17 cellular contexts compared by ENCODE assay signal in genomic region chr13:30738946-30739528, GRCh38. TPM values are rescaled to one million over a fixed set of nuclear protein-coding genes. Genes with fewer than 3 reads are reported as not detected.
DNase-seq lines count a peak whose midpoint lies in the region; ATAC-seq, FAIRE-seq and TF ChIP-seq lines count a peak whose summit lies in the region.
"Had no signal": no experiment of that assay in that cellular context is flagged by ENCODE, and none has a peak within 500 bp of the region (broad histone marks: within the 10 kb centered on the region; RNA-seq: fewer than 3 reads in every experiment).

No MANE protein-coding gene starts in this region.

- peak overlapping the region in 2 of 3 donors; percentile 34 to 79 for H3K27ac Mint-ChIP-seq in IgD-negative memory B cell
- no peak overlapping the region for H3K27ac Mint-ChIP-seq in stimulated activated naive CD8-positive, alpha-beta T cell treated with anti-CD3 and anti-CD28 coated beads, Interleukin-15, amount 100 ng/mL, for 72 hours

- POLR2A ChIA-PET in endothelial cell of umbilical vein (lab: Charles Lee): no interaction called here

- no peak overlapping the region for H3K27ac ChIP-seq in endothelial cell of umbilical vein (ENCODE audit: insufficient read depth, low read depth, low read length)

- peak overlapping the region in 3 of 4 donors; percentile 31 to 80 (median 49) for H3K4me3 Mint-ChIP-seq in IgD-negative memory B cell
- H3K4me3 Mint-ChIP-seq in stimulated activated naive CD8-positive, alpha-beta T cell treated with anti-CD3 and anti-CD28 coated beads, Interleukin-15, amount 100 ng/mL, for 72 hours: peak overlapping the region; percentile 40 to 46

- no peaks in the 10 kb centered on the region for H3K79me2 ChIP-seq in endothelial cell of umbilical vein (ENCODE audit: control insufficient read depth, insufficient read depth, low read length)

- peaks cover 3% of the 10 kb centered on the region for H3K27me3 Mint-ChIP-seq in IgD-negative memory B cell
- peaks cover 8% of the 10 kb centered on the region for H3K27me3 Mint-ChIP-seq in stimulated activated naive CD8-positive, alpha-beta T cell treated with anti-CD3 and anti-CD28 coated beads, Interleukin-15, amount 100 ng/mL, for 72 hours

- peak overlapping the region; percentile 36 for H2AFZ ChIP-seq in endothelial cell of umbilical vein (ENCODE audit: low read depth, low read length)

- no peaks in the 10 kb centered on the region for H4K20me1 ChIP-seq in endothelial cell of umbilical vein (replicated peaks; ENCODE audit: control insufficient read depth, extremely low read depth, insufficient read depth, low read length)

- H3K4me1 Mint-ChIP-seq in IgD-negative memory B cell: peaks cover 52 to 70% (median 65%) of the 10 kb centered on the region in 3 donors
- H3K4me1 Mint-ChIP-seq in stimulated activated naive CD8-positive, alpha-beta T cell treated with anti-CD3 and anti-CD28 coated beads, Interleukin-15, amount 100 ng/mL, for 72 hours: peaks cover 78% of the 10 kb centered on the region

- no peak overlapping the region for H3K4me3 ChIP-seq in endothelial cell of umbilical vein (replicated peaks in 1 of 3; ENCODE audit: insufficient read depth in 1 of 3, low read depth in 1 of 3, low read length in 3 of 3)
- H3K4me3 ChIP-seq: K562 had no signal

- no peaks in the 10 kb centered on the region for H3K9me3 ChIP-seq in endothelial cell of umbilical vein (replicated peaks; ENCODE audit: control insufficient read depth, insufficient read depth, low read length)

- intact Hi-C loops in endothelial cell of umbilical vein (cut with micrococcal nuclease): no loop called here

- DNase-seq in activated effector memory CD4-positive, alpha-beta T cell treated with anti-CD3 and anti-CD28 coated beads, Interleukin-2, amount 50 U/mL, for 16 hours: peak; percentile 59
- no peak for DNase-seq in activated effector memory CD4-positive, alpha-beta T cell treated with Interleukin-2 at 50 U/mL for 16 hours
- DNase-seq in endothelial cell of umbilical vein (ENCODE audit: low read depth, low spot score) (peak; percentile 50), SW 1271 (lab: John Stamatoyannopoulos, UW) (no peak), COLO829 (ENCODE audit: low spot score) (no peak)
- DNase-seq in stimulated activated naive CD8-positive, alpha-beta T cell treated with anti-CD3 and anti-CD28 coated beads, Interleukin-15, amount 100 ng/mL, for 72 hours: no peak
- DNase-seq: activated CD4-positive, alpha-beta T cell treated with anti-CD3 and anti-CD28 coated beads for 1 hour; activated gamma-delta T cell treated with Interleukin-2 at 50 U/mL for 16 hours; foreskin melanocyte; HCEC 1CT; NCI-H446 treated with DMSO at 0.1 percent for 48 hours; PC-3 had no signal

- no TSS peak for BruUV-seq in endothelial cell of umbilical vein (replicated peaks; lab: Mats Ljungman, UMichigan)

- dilution Hi-C loops in endothelial cell of umbilical vein (cut with MboI; ENCODE audit: extremely low pct_ligation_motif_present, low sequenced_read_pairs): no loop called here

- no peak for TF ChIP-seq CTCF in endothelial cell of umbilical vein (IDR thresholded peaks at IDR 0.05; ENCODE audit: extremely low read depth in 1 of 2, insufficient read depth in 1 of 2, low read depth in 1 of 2, low read length in 2 of 2)

- no peak for ATAC-seq in stimulated activated naive CD8-positive, alpha-beta T cell treated with anti-CD3 and anti-CD28 coated beads, Interleukin-15, amount 100 ng/mL, for 72 hours
- no peak for ATAC-seq in HG03442 (IDR thresholded peaks at IDR 0.05; ENCODE audit: unreplicated experiment)
- ATAC-seq: K562 had no signal

- H3K4me1 ChIP-seq in endothelial cell of umbilical vein (ENCODE audit: control insufficient read depth, extremely low read depth, insufficient read depth, low read length): peaks cover 41% of the 10 kb centered on the region

- no peaks in the 10 kb centered on the region for H3K9me1 ChIP-seq in endothelial cell of umbilical vein (replicated peaks; ENCODE audit: control insufficient read depth, extremely low read depth, insufficient read depth, low read length)

- no peaks in the 10 kb centered on the region for H3K9me3 Mint-ChIP-seq in IgD-negative memory B cell
- H3K9me3 Mint-ChIP-seq in stimulated activated naive CD8-positive, alpha-beta T cell treated with anti-CD3 and anti-CD28 coated beads, Interleukin-15, amount 100 ng/mL, for 72 hours: no peaks in the 10 kb centered on the region

- TF ChIP-seq POLR2A in endothelial cell of umbilical vein (IDR thresholded peaks at IDR 0.05; ENCODE audit: low read depth, low read length): no peak

- no peaks in the 10 kb centered on the region for H3K36me3 ChIP-seq in endothelial cell of umbilical vein (ENCODE audit: control insufficient read depth in 2 of 2, extremely low read depth in 1 of 2, insufficient read depth in 2 of 2, low read length in 2 of 2)

- CTCF ChIA-PET in endothelial cell of umbilical vein (lab: Charles Lee): interaction anchor here (0.7 to 2.4 kb wide), 8 partner anchors 9 to 306 kb away, joined by 3 to 12 read pairs (median 4); no protein-coding TSS in a partner anchor

- FAIRE-seq in endothelial cell of umbilical vein (lab: Jason Lieb, UNC): no peak
- FAIRE-seq: K562, small intestine had no signal

- no peak overlapping the region for H3K4me2 ChIP-seq in endothelial cell of umbilical vein (ENCODE audit: insufficient read depth, low read length)

- no peaks in the 10 kb centered on the region for H3K36me3 Mint-ChIP-seq in IgD-negative memory B cell

- no peak overlapping the region for H3K9ac ChIP-seq in endothelial cell of umbilical vein (replicated peaks; ENCODE audit: extremely low read depth, insufficient read depth, low read length)

- no peaks in the 10 kb centered on the region for H3K27me3 ChIP-seq in endothelial cell of umbilical vein (ENCODE audit: control insufficient read depth in 2 of 2, insufficient read depth in 2 of 2, low read length in 2 of 2)

TF ChIP-seq in endothelial cell of umbilical vein, 7 proteins besides CTCF, POLR2A, EP300 and RAD21:
- TF ChIP-seq JUN (IDR thresholded peaks at IDR 0.05; ENCODE audit: borderline replicate concordance, insufficient read depth, insufficient read length, low read depth) (no peak), GATA2 (IDR thresholded peaks at IDR 0.05; ENCODE audit: insufficient read depth, insufficient read length, low read depth, low read length) (no peak), MYC (IDR thresholded peaks at IDR 0.05; ENCODE audit: low read depth, low read length) (no peak), EZH2 (IDR thresholded peaks at IDR 0.05; ENCODE audit: borderline replicate concordance, low read depth, low read length, severe bottlenecking) (no peak), MAX (IDR thresholded peaks at IDR 0.05; ENCODE audit: insufficient read depth, insufficient read length) (no peak), FOS (IDR thresholded peaks at IDR 0.05; ENCODE audit: borderline replicate concordance, insufficient read depth, low read length) (no peak), POLR2AphosphoS5 (IDR thresholded peaks at IDR 0.05; ENCODE audit: insufficient read depth, low read depth, low read length) (no peak)

RNA-seq across cellular contexts. Expression of gene ALOX5AP, which starts 3.7 kb away (rescaled TPM):
- 208 TPM for polyA plus RNA-seq in IgD-negative memory B cell
- total RNA-seq in endothelial cell of umbilical vein: 0.60 TPM in 1 of 2 replicates, not detected in the other
- polyA plus RNA-seq in endothelial cell of umbilical vein: 1.4 and 1.8 TPM in 2 replicates
- polyA plus RNA-seq in endothelial cell of umbilical vein (2011; cell fraction: cytosol; rRNA removed): 1.1 and 1.7 TPM in 2 replicates
- 0.25 and 0.45 TPM in 2 replicates for polyA plus RNA-seq in endothelial cell of umbilical vein (2011; cell fraction: nucleus; rRNA removed)
- polyA plus RNA-seq in endothelial cell of umbilical vein (2012): 1.6 and 4.8 TPM in 2 replicates
- 1.2 TPM in 1 of 2 replicates, not detected in the other for polyA minus RNA-seq in endothelial cell of umbilical vein
- polyA minus RNA-seq in endothelial cell of umbilical vein (2011; cell fraction: cytosol; rRNA and poly(A)+ RNA removed): not detected
- not detected in 2 replicates for polyA minus RNA-seq in endothelial cell of umbilical vein (2011; cell fraction: nucleus; rRNA and poly(A)+ RNA removed)
- total RNA-seq: osteoblast, PC-3 had no signal
- polyA plus RNA-seq: K562 had no signal

Comparison
In these comparisons a context has a peak if more than half of its experiments do, and no peak if none do; other contexts are left out.
1. DNase-seq: peak in activated effector memory CD4-positive, alpha-beta T cell treated with anti-CD3 and anti-CD28 coated beads, Interleukin-2, amount 50 U/mL, for 16 hours (single experiment) and endothelial cell of umbilical vein (single experiment); none in activated effector memory CD4-positive, alpha-beta T cell treated with Interleukin-2 at 50 U/mL for 16 hours (single experiment), stimulated activated naive CD8-positive, alpha-beta T cell treated with anti-CD3 and anti-CD28 coated beads, Interleukin-15, amount 100 ng/mL, for 72 hours (0 of 2), SW 1271 (0 of 2) and COLO829 (single experiment).
2. H3K27ac Mint-ChIP-seq: peak in IgD-negative memory B cell (2 of 3); none in stimulated activated naive CD8-positive, alpha-beta T cell treated with anti-CD3 and anti-CD28 coated beads, Interleukin-15, amount 100 ng/mL, for 72 hours (0 of 2).
3. RNA of gene ALOX5AP, which starts 3.7 kb away (polyA plus RNA-seq): 208 TPM in IgD-negative memory B cell (single experiment); 0.25 to 4.8 TPM in endothelial cell of umbilical vein; every median in the first group is over 10 times any median in the second.